Comparison of ENCODE assay signal across 1 cellular context in genomic region chr5:33091571-33092363, GRCh38.
A peak's percentile ranks its signal among the peaks of the same experiment; 100 is the strongest.
TF ChIP-seq lines count a peak whose summit lies in the region.

No MANE protein-coding gene starts in this region.

TF ChIP-seq in SK-N-SH, 30 proteins besides CTCF, POLR2A, EP300 and RAD21 (continued from another document):
- TF ChIP-seq, protein P1, sequence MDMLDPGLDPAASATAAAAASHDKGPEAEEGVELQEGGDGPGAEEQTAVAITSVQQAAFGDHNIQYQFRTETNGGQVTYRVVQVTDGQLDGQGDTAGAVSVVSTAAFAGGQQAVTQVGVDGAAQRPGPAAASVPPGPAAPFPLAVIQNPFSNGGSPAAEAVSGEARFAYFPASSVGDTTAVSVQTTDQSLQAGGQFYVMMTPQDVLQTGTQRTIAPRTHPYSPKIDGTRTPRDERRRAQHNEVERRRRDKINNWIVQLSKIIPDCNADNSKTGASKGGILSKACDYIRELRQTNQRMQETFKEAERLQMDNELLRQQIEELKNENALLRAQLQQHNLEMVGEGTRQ (IDR thresholded peaks at IDR 0.05; ENCODE audit: borderline replicate concordance, low read depth, low read length) = no peak
- TF ChIP-seq JUND (IDR thresholded peaks at IDR 0.05) = peak; percentile 33
- TF ChIP-seq, protein P2, sequence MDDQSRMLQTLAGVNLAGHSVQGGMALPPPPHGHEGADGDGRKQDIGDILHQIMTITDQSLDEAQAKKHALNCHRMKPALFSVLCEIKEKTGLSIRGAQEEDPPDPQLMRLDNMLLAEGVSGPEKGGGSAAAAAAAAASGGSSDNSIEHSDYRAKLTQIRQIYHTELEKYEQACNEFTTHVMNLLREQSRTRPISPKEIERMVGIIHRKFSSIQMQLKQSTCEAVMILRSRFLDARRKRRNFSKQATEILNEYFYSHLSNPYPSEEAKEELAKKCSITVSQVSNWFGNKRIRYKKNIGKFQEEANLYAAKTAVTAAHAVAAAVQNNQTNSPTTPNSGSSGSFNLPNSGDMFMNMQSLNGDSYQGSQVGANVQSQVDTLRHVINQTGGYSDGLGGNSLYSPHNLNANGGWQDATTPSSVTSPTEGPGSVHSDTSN (IDR thresholded peaks at IDR 0.05) = 0 out of 2 replicates have a peak, but pooled peaks have one; percentile 6
- no peak for TF ChIP-seq TAF1 (IDR thresholded peaks at IDR 0.05; ENCODE audit: borderline replicate concordance, low read depth, low read length)
- no peak for TF ChIP-seq CHD2 (IDR thresholded peaks at IDR 0.05; ENCODE audit: low read length, partially characterized antibody)
- TF ChIP-seq MEF2A (IDR thresholded peaks at IDR 0.05; ENCODE audit: borderline replicate concordance, low read depth) = no peak
- TF ChIP-seq USF1 (IDR thresholded peaks at IDR 0.05; ENCODE audit: borderline replicate concordance, low read depth) = no peak
- peak; percentile 40; the same call in 1 of the 2 replicates for TF ChIP-seq RXRA (IDR thresholded peaks at IDR 0.05; ENCODE audit: borderline replicate concordance, low read depth)
- no peak for TF ChIP-seq MXI1 (IDR thresholded peaks at IDR 0.05; ENCODE audit: low read depth, low read length)
- no peak for TF ChIP-seq FOXM1 (IDR thresholded peaks at IDR 0.05; ENCODE audit: low read depth)
- no peak for TF ChIP-seq GABPA (IDR thresholded peaks at IDR 0.05; ENCODE audit: low read depth)
- TF ChIP-seq YY1 (IDR thresholded peaks at IDR 0.05; ENCODE audit: low read depth) = no peak
- TF ChIP-seq, protein P3, sequence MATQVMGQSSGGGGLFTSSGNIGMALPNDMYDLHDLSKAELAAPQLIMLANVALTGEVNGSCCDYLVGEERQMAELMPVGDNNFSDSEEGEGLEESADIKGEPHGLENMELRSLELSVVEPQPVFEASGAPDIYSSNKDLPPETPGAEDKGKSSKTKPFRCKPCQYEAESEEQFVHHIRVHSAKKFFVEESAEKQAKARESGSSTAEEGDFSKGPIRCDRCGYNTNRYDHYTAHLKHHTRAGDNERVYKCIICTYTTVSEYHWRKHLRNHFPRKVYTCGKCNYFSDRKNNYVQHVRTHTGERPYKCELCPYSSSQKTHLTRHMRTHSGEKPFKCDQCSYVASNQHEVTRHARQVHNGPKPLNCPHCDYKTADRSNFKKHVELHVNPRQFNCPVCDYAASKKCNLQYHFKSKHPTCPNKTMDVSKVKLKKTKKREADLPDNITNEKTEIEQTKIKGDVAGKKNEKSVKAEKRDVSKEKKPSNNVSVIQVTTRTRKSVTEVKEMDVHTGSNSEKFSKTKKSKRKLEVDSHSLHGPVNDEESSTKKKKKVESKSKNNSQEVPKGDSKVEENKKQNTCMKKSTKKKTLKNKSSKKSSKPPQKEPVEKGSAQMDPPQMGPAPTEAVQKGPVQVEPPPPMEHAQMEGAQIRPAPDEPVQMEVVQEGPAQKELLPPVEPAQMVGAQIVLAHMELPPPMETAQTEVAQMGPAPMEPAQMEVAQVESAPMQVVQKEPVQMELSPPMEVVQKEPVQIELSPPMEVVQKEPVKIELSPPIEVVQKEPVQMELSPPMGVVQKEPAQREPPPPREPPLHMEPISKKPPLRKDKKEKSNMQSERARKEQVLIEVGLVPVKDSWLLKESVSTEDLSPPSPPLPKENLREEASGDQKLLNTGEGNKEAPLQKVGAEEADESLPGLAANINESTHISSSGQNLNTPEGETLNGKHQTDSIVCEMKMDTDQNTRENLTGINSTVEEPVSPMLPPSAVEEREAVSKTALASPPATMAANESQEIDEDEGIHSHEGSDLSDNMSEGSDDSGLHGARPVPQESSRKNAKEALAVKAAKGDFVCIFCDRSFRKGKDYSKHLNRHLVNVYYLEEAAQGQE (IDR thresholded peaks at IDR 0.05; ENCODE audit: low read depth, low read length) = no peak
- TF ChIP-seq GATA2 (CRISPR knock-in tag; IDR thresholded peaks at IDR 0.05) = no peak
- no peak for TF ChIP-seq NRF1 (IDR thresholded peaks at IDR 0.05; ENCODE audit: low read depth, low read length)
- TF ChIP-seq ZBTB33 (IDR thresholded peaks at IDR 0.05; ENCODE audit: borderline replicate concordance, low read depth) = no peak
- no peak for TF ChIP-seq NFIC (IDR thresholded peaks at IDR 0.05; ENCODE audit: borderline replicate concordance)
- no peak for TF ChIP-seq SMC3 (IDR thresholded peaks at IDR 0.05; ENCODE audit: low read depth, low read length)
